ENCODE assay signal across 16 cellular contexts in genomic region chr2:120323214-120323613, GRCh38. TPM values are rescaled to one million over a fixed set of nuclear protein-coding genes. Genes with fewer than 3 reads are reported as not detected.
DNase-seq lines count a peak whose midpoint lies in the region; ATAC-seq and TF ChIP-seq lines count a peak whose summit lies in the region.
"Had no signal": no experiment of that assay in that cellular context is flagged by ENCODE, and none has a peak within 500 bp of the region (broad histone marks: within the 10 kb centered on the region; RNA-seq: fewer than 3 reads in every experiment).

No MANE protein-coding gene starts in this region.

- ATAC-seq in activated naive CD8-positive, alpha-beta T cell treated with anti-CD3 and anti-CD28 coated beads, Interleukin-2, amount 50 U/mL, for 24 hours, result no peak
- peak; percentile 55 for ATAC-seq in omental fat pad (ENCODE audit: low FRiP score)
- ATAC-seq in GM18858 (IDR thresholded peaks at IDR 0.05; ENCODE audit: unreplicated experiment), result no peak
- ATAC-seq: esophagus mucosa had no signal

- intact Hi-C loops in uterus (cut with DNase I; ENCODE audit: low total_unique reads) (no loop called here), Calu3 (cut with micrococcal nuclease; ENCODE audit: unreplicated experiment) (no loop called here)

- H3K36me3 ChIP-seq in uterus, result no peaks in the 10 kb centered on the region
- H3K36me3 ChIP-seq: spleen had no signal

- no peaks in the 10 kb centered on the region for H3K27me3 ChIP-seq in uterus
- H3K27me3 ChIP-seq: SJSA1 had no signal

- no peak for DNase-seq in activated naive CD8-positive, alpha-beta T cell treated with anti-CD3 and anti-CD28 coated beads for 36 hours
- DNase-seq in activated naive CD8-positive, alpha-beta T cell treated with anti-CD3 and anti-CD28 coated beads, Interleukin-2, amount 50 U/mL, for 24 hours, result no peak
- DNase-seq in glutamatergic neuron (peak; percentile 10), omental fat pad (ENCODE audit: low spot score) (no peak), uterus (peak; percentile 71 to 81), NCI-H146 (lab: John Stamatoyannopoulos, UW) (no peak), Calu3 (no peak)
- DNase-seq: 8988T; activated naive CD4-positive, alpha-beta T cell treated with anti-CD3 and anti-CD28 coated beads, Interleukin-2, amount 10 ng/mL, durations not matched to agents 7 days and 5 days; naive B cell; NCI-H2107; spleen had no signal

- no peaks in the 10 kb centered on the region for H3K27me3 Mint-ChIP-seq in activated naive CD8-positive, alpha-beta T cell treated with anti-CD3 and anti-CD28 coated beads for 36 hours
- H3K27me3 Mint-ChIP-seq in activated naive CD8-positive, alpha-beta T cell treated with anti-CD3 and anti-CD28 coated beads, Interleukin-2, amount 50 U/mL, for 24 hours, result peaks cover 1% of the 10 kb centered on the region
- H3K27me3 Mint-ChIP-seq in glutamatergic neuron (ENCODE audit: unreplicated experiment) (peaks cover 9% of the 10 kb centered on the region), Calu3 (ENCODE audit: unreplicated experiment) (peaks cover 89% of the 10 kb centered on the region)

- no peaks in the 10 kb centered on the region for H3K36me3 Mint-ChIP-seq in activated naive CD8-positive, alpha-beta T cell treated with anti-CD3 and anti-CD28 coated beads for 36 hours
- no peaks in the 10 kb centered on the region for H3K36me3 Mint-ChIP-seq in activated naive CD8-positive, alpha-beta T cell treated with anti-CD3 and anti-CD28 coated beads, Interleukin-2, amount 50 U/mL, for 24 hours (ENCODE audit: low read depth)
- H3K36me3 Mint-ChIP-seq in glutamatergic neuron (ENCODE audit: unreplicated experiment), result no peaks in the 10 kb centered on the region
- H3K36me3 Mint-ChIP-seq in Calu3 (ENCODE audit: insufficient read depth, unreplicated experiment), result no peaks in the 10 kb centered on the region
- H3K36me3 Mint-ChIP-seq: activated naive CD4-positive, alpha-beta T cell treated with anti-CD3 and anti-CD28 coated beads, Interleukin-2, amount 10 ng/mL, durations not matched to agents 7 days and 5 days had no signal

- no peak for TF ChIP-seq POLR2A in uterus (IDR thresholded peaks at IDR 0.05)

- TF ChIP-seq CTCF in glutamatergic neuron (IDR thresholded peaks at IDR 0.05; ENCODE audit: partially characterized antibody, unreplicated experiment) (no peak), omental fat pad (IDR thresholded peaks at IDR 0.05) (no peak), uterus (IDR thresholded peaks at IDR 0.05) (no peak), Calu3 (IDR thresholded peaks at IDR 0.05; ENCODE audit: unreplicated experiment) (no peak)

- H3K9me3 ChIP-seq in uterus, result no peaks in the 10 kb centered on the region
- H3K9me3 ChIP-seq: SJSA1, spleen had no signal

- peak overlapping the region; percentile 16 to 43 for H3K27ac ChIP-seq in uterus
- H3K27ac ChIP-seq: SJSA1, spleen had no signal

- CTCF ChIA-PET in Calu3 (lab: Charles Lee), result interaction anchor here (0.6 kb wide), 1 partner anchor 142 kb away, joined by 3 read pairs; no protein-coding TSS in a partner anchor

- H3K4me1 Mint-ChIP-seq in activated naive CD8-positive, alpha-beta T cell treated with anti-CD3 and anti-CD28 coated beads for 36 hours, result peaks cover 7% of the 10 kb centered on the region
- H3K4me1 Mint-ChIP-seq in activated naive CD8-positive, alpha-beta T cell treated with anti-CD3 and anti-CD28 coated beads, Interleukin-2, amount 50 U/mL, for 24 hours, result peaks cover under 1% of the 10 kb centered on the region
- H3K4me1 Mint-ChIP-seq in glutamatergic neuron (ENCODE audit: low read depth, unreplicated experiment), result no peaks in the 10 kb centered on the region
- H3K4me1 Mint-ChIP-seq in Calu3 (ENCODE audit: low read depth, unreplicated experiment), result no peaks in the 10 kb centered on the region

- no peaks in the 10 kb centered on the region for H3K9me3 Mint-ChIP-seq in activated naive CD8-positive, alpha-beta T cell treated with anti-CD3 and anti-CD28 coated beads for 36 hours
- H3K9me3 Mint-ChIP-seq in activated naive CD8-positive, alpha-beta T cell treated with anti-CD3 and anti-CD28 coated beads, Interleukin-2, amount 50 U/mL, for 24 hours, result no peaks in the 10 kb centered on the region
- H3K9me3 Mint-ChIP-seq in glutamatergic neuron (ENCODE audit: unreplicated experiment) (peaks cover 2% of the 10 kb centered on the region), Calu3 (ENCODE audit: low read depth, unreplicated experiment) (no peaks in the 10 kb centered on the region)
- H3K9me3 Mint-ChIP-seq: activated naive CD4-positive, alpha-beta T cell treated with anti-CD3 and anti-CD28 coated beads, Interleukin-2, amount 10 ng/mL, durations not matched to agents 7 days and 5 days; naive B cell had no signal

- no peak overlapping the region for H3K4me3 Mint-ChIP-seq in activated naive CD8-positive, alpha-beta T cell treated with anti-CD3 and anti-CD28 coated beads for 36 hours
- H3K4me3 Mint-ChIP-seq in activated naive CD8-positive, alpha-beta T cell treated with anti-CD3 and anti-CD28 coated beads, Interleukin-2, amount 50 U/mL, for 24 hours, result no peak overlapping the region
- H3K4me3 Mint-ChIP-seq in glutamatergic neuron (ENCODE audit: unreplicated experiment), result no peak overlapping the region
- no peak overlapping the region for H3K4me3 Mint-ChIP-seq in Calu3 (ENCODE audit: low read depth, unreplicated experiment)
- H3K4me3 Mint-ChIP-seq: activated naive CD4-positive, alpha-beta T cell treated with anti-CD3 and anti-CD28 coated beads, Interleukin-2, amount 10 ng/mL, durations not matched to agents 7 days and 5 days had no signal

- BruUV-seq in Calu3 (replicated peaks; lab: Mats Ljungman, UMichigan), result no TSS peak

- no peaks in the 10 kb centered on the region for H3K4me1 ChIP-seq in uterus
- H3K4me1 ChIP-seq: SJSA1 had no signal

- H3K4me3 ChIP-seq in uterus, result no peak overlapping the region
- H3K4me3 ChIP-seq: SJSA1, spleen had no signal

- peak overlapping the region; percentile 60 for H3K27ac Mint-ChIP-seq in activated naive CD8-positive, alpha-beta T cell treated with anti-CD3 and anti-CD28 coated beads for 36 hours
- H3K27ac Mint-ChIP-seq in activated naive CD8-positive, alpha-beta T cell treated with anti-CD3 and anti-CD28 coated beads, Interleukin-2, amount 50 U/mL, for 24 hours, result no peak overlapping the region
- H3K27ac Mint-ChIP-seq in glutamatergic neuron (ENCODE audit: unreplicated experiment) (no peak overlapping the region), Calu3 (ENCODE audit: unreplicated experiment) (no peak overlapping the region)
- H3K27ac Mint-ChIP-seq: activated naive CD4-positive, alpha-beta T cell treated with anti-CD3 and anti-CD28 coated beads, Interleukin-2, amount 10 ng/mL, durations not matched to agents 7 days and 5 days had no signal

RNA-seq across cellular contexts. Expression of gene INHBB, which starts 22.7 kb away (rescaled TPM):
- total RNA-seq in activated naive CD8-positive, alpha-beta T cell treated with anti-CD3 and anti-CD28 coated beads for 36 hours, result not detected
- 0.34 TPM for total RNA-seq in glutamatergic neuron (ENCODE audit: unreplicated experiment)
- total RNA-seq in omental fat pad, result 10 to 100 TPM in 3 of 4 donors, 1 to 10 TPM in 1; 6.7 to 59.8 (median 28.6) TPM
- total RNA-seq in uterus, result 10 to 100 TPM in 1 of 4 donors, 1 to 10 TPM in 2, under 1 TPM in 1; 0.35 to 18.1 (median 4.2) TPM
- not detected in 2 replicates for total RNA-seq in Calu3 (2022)
- total RNA-seq: activated CD8-positive, alpha-beta memory T cell treated with anti-CD3 and anti-CD28 coated beads for 36 hours had no signal

Comparison
In these comparisons a context has a peak if more than half of its experiments do, and no peak if none do; other contexts are left out.
1. DNase-seq: peak in glutamatergic neuron (single experiment) and uterus (2 of 2); none in activated naive CD8-positive, alpha-beta T cell treated with anti-CD3 and anti-CD28 coated beads for 36 hours (single experiment), activated naive CD8-positive, alpha-beta T cell treated with anti-CD3 and anti-CD28 coated beads, Interleukin-2, amount 50 U/mL, for 24 hours (single experiment), omental fat pad (single experiment), NCI-H146 (single experiment) and Calu3 (single experiment).